Comparison of ENCODE assay signal across 1 cellular context in genomic region chr6:138724015-138724414, GRCh38.
TF ChIP-seq lines count a peak whose summit lies in the region.

No MANE protein-coding gene starts in this region.

TF ChIP-seq in HepG2, 621 proteins besides CTCF, POLR2A, EP300 and RAD21 (continued from another document):
- TF ChIP-seq KLF13 (CRISPR knock-in tag; IDR thresholded peaks at IDR 0.05), result no peak
- TF ChIP-seq ZNF574 (CRISPR knock-in tag; IDR thresholded peaks at IDR 0.05), result no peak
- TF ChIP-seq RAD51 (IDR thresholded peaks at IDR 0.05; ENCODE audit: borderline replicate concordance), result no peak
- TF ChIP-seq CBX2 (IDR thresholded peaks at IDR 0.05; ENCODE audit: low read depth, low read length), result no peak
- no peak for TF ChIP-seq CBX2 (CRISPR knock-in tag; IDR thresholded peaks at IDR 0.05; ENCODE audit: low read depth)
- no peak for TF ChIP-seq SAFB2 (CRISPR knock-in tag; IDR thresholded peaks at IDR 0.05; ENCODE audit: borderline replicate concordance, low read depth)
- TF ChIP-seq SAP130 (CRISPR knock-in tag; IDR thresholded peaks at IDR 0.05; ENCODE audit: low read depth), result peak; percentile 28; the same call in 1 of the 2 replicates
